9 cellular contexts compared by ENCODE assay signal in the genomic region with DNA sequence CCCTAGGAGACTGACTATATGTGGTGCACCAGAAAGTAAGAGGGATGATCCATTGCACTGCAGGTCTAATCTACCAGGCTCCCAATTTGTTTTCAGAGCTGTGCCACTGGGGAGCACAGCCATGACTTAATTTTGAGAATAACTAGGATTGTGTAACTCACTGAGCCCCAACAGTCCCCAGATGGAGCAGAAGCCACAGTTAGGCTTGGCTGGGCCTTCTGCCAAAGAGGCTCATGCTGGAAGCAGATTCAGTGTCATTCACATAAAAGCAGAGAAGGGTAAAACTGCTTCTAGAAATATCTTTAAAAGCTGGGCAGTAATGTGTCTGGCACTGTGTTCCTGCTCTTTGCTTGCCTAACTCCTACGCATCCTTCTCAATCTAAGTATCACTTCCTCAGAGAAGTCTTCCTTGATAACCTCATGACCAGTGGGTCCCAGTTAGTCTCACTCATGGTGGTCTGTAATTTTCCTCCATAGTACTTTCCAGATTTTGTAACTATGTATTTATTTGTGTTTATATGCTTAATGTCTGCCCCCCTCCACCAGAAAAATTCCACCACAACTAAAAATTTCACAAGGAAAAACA. TPM values are rescaled to one million over a fixed set of nuclear protein-coding genes. Genes with fewer than 3 reads are reported as not detected.
DNase-seq lines count a peak whose midpoint lies in the region; ATAC-seq lines count a peak whose summit lies in the region.
"Had no signal": no experiment of that assay in that cellular context is flagged by ENCODE, and none has a peak within 500 bp of the region (broad histone marks: within the 10 kb centered on the region; RNA-seq: fewer than 3 reads in every experiment).

No MANE protein-coding gene starts in this region.

- ATAC-seq in sciatic nerve = peak; percentile 90

- intact Hi-C loops in sciatic nerve (cut with DNase I) = no loop called here

- DNase-seq in EH (ENCODE audit: low read depth) (peak; percentile 82), RPMI8226 (peak; percentile 43), fibroblast of gingiva (ENCODE audit: low read depth) (peak; percentile 81), sciatic nerve (ENCODE audit: low spot score) (peak; percentile 88), A172 (ENCODE audit: low spot score) (no peak), dermis blood vessel endothelial cell (no peak)
- no peak for DNase-seq in stimulated activated CD4-positive, alpha-beta T cell treated with anti-CD3 and anti-CD28 coated beads, Interleukin-2, amount 100 ng/mL, for 48 hours
- DNase-seq in activated T-cell treated with anti-CD3 and anti-CD28 coated beads, Interleukin-2, amount 50 U/mL, for 1 hour = no peak
- DNase-seq: trophoblast cell had no signal

RNA-seq across cellular contexts. Expression of a gene that starts 20.3 kb away (rescaled TPM):
- 47.2 TPM for total RNA-seq in sciatic nerve
- total RNA-seq in A172 (2014; rRNA removed; shearing (Covaris generic)) = 13.8 and 17.1 TPM in 2 replicates
- total RNA-seq in dermis blood vessel endothelial cell = 20.4 and 57.0 TPM in 2 replicates

RNA-seq across cellular contexts. Expression of a gene that starts 32.3 kb away (rescaled TPM):
- total RNA-seq in sciatic nerve (27.7 TPM), dermis blood vessel endothelial cell (9.9 and 13.0 TPM in 2 replicates)
- total RNA-seq in A172 (2014; rRNA removed; shearing (Covaris generic)) = 6.4 and 7.0 TPM in 2 replicates

RNA-seq across cellular contexts. Expression of a gene that starts 42.0 kb away (rescaled TPM):
- total RNA-seq in sciatic nerve (36.4 TPM), dermis blood vessel endothelial cell (105 and 192 TPM in 2 replicates)
- total RNA-seq in A172 (2014; rRNA removed; shearing (Covaris generic)) = 9.6 and 17.8 TPM in 2 replicates

RNA-seq across cellular contexts. Expression of a gene that starts 59.2 kb away (rescaled TPM):
- total RNA-seq in sciatic nerve (9.8 TPM), dermis blood vessel endothelial cell (0.74 and 1.5 TPM in 2 replicates)
- 0.98 TPM in 1 of 2 replicates, not detected in the other for total RNA-seq in A172 (2014; rRNA removed; shearing (Covaris generic))

Comparison
In these comparisons a context has a peak if more than half of its experiments do, and no peak if none do; other contexts are left out.
1. DNase-seq: peak in EH (single experiment), RPMI8226 (single experiment), fibroblast of gingiva (single experiment) and sciatic nerve (single experiment); none in A172 (single experiment), dermis blood vessel endothelial cell (single experiment), stimulated activated CD4-positive, alpha-beta T cell treated with anti-CD3 and anti-CD28 coated beads, Interleukin-2, amount 100 ng/mL, for 48 hours (0 of 2) and activated T-cell treated with anti-CD3 and anti-CD28 coated beads, Interleukin-2, amount 50 U/mL, for 1 hour (single experiment).